In the genomic region with DNA sequence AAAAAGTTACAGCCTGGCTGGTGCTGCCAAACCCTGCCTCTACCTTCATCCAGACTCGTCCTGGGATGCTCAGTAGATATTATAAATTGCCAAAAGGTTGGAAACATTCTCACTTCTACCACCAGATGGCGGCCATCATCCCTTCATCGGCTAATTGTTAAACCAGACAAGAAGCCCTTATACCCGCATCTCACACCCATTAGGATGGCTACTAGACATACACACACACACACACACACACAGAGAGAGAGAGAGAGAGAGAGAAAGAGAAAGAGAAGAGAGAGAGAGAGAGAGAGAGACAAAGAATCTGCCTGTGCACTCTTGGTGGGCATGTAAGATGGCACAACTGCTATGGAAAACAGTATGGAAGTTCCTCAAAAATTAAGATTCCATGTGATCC, we compare ENCODE assay signal across 8 cellular contexts. TPM values are rescaled to one million over a fixed set of nuclear protein-coding genes. Genes with fewer than 3 reads are reported as not detected.
DNase-seq lines count a peak whose midpoint lies in the region; ATAC-seq, FAIRE-seq and TF ChIP-seq lines count a peak whose summit lies in the region.

No MANE protein-coding gene starts in this region.

- CTCF ChIA-PET in Panc1 (lab: Charles Lee), result no interaction called here

- no peaks in the 10 kb centered on the region for H3K27me3 ChIP-seq in Panc1 (ENCODE audit: control insufficient read depth, insufficient read depth, low read length)

- ATAC-seq in Panc1 (peak; percentile 78), GM21786 (IDR thresholded peaks at IDR 0.05; ENCODE audit: unreplicated experiment) (no peak)
- peak; percentile 78 to 82 for ATAC-seq in activated T-cell treated with anti-CD3 and anti-CD28 coated beads, Interleukin-2, amount 50 U/mL, for 72 hours (replicated peaks in 1 of 2)

- no peak overlapping the region for H3K27ac ChIP-seq in Panc1 (ENCODE audit: low read length)

- H3K36me3 Mint-ChIP-seq in activated T-cell treated with anti-CD3 and anti-CD28 coated beads, Interleukin-2, amount 50 U/mL, for 72 hours (ENCODE audit: insufficient read depth in 2 of 2), result no peaks in the 10 kb centered on the region
- H3K36me3 Mint-ChIP-seq in type B pancreatic cell, result no peaks in the 10 kb centered on the region

- no peaks in the 10 kb centered on the region for H3K36me3 ChIP-seq in Panc1 (ENCODE audit: control insufficient read depth, insufficient read depth, low read length)

- H3K9me3 ChIP-seq in Panc1 (ENCODE audit: control insufficient read depth, insufficient read depth, low read depth, low read length), result no peaks in the 10 kb centered on the region

- DNase-seq in D721Med (ENCODE audit: insufficient read length, low spot score), result peak; percentile 60
- peak; percentile 58 for DNase-seq in Panc1 (ENCODE audit: low read depth, low spot score)
- peak; percentile 57 to 67 for DNase-seq in activated T-cell treated with anti-CD3 and anti-CD28 coated beads, Interleukin-2, amount 50 U/mL, for 72 hours
- peak; percentile 84 for DNase-seq in fibroblast of the aortic adventitia (ENCODE audit: low read depth)
- DNase-seq in nucleus accumbens (lab: John Stamatoyannopoulos, UW), result peak in 34 of 56 donors; percentile 6 to 77 (median 38)
- no peak for DNase-seq in type B pancreatic cell (ENCODE audit: extremely low spot score, unreplicated experiment)

- peak; percentile 48 for TF ChIP-seq CTCF in D721Med (IDR thresholded peaks at IDR 0.05; ENCODE audit: insufficient read depth, missing control alignments)
- TF ChIP-seq CTCF in Panc1 (IDR thresholded peaks at IDR 0.05), result peak; percentile 82
- TF ChIP-seq CTCF in fibroblast of the aortic adventitia (IDR thresholded peaks at IDR 0.05; ENCODE audit: insufficient read depth, low read length), result peak; percentile 68
- TF ChIP-seq CTCF in type B pancreatic cell (conservative IDR thresholded peaks at IDR 0.05), result peak; percentile 78

- no peaks in the 10 kb centered on the region for H3K9me3 Mint-ChIP-seq in activated T-cell treated with anti-CD3 and anti-CD28 coated beads, Interleukin-2, amount 50 U/mL, for 72 hours
- no peaks in the 10 kb centered on the region for H3K9me3 Mint-ChIP-seq in type B pancreatic cell

- no peak for TF ChIP-seq EP300 in Ishikawa (IDR thresholded peaks at IDR 0.05; ENCODE audit: borderline replicate concordance)

- in situ Hi-C loops in Panc1 (cut with HindIII; ENCODE audit: low pct_unique_long_range_greater_than_20kb, low sequenced_read_pairs), result no loop called here

- H3K4me3 Mint-ChIP-seq in activated T-cell treated with anti-CD3 and anti-CD28 coated beads, Interleukin-2, amount 50 U/mL, for 72 hours, result no peak overlapping the region
- H3K4me3 Mint-ChIP-seq in type B pancreatic cell, result no peak overlapping the region

- peaks cover 5% of the 10 kb centered on the region for H3K4me1 Mint-ChIP-seq in activated T-cell treated with anti-CD3 and anti-CD28 coated beads, Interleukin-2, amount 50 U/mL, for 72 hours (ENCODE audit: low read depth)
- peaks cover 5% of the 10 kb centered on the region for H3K4me1 Mint-ChIP-seq in type B pancreatic cell (ENCODE audit: unreplicated experiment)

- POLR2A ChIA-PET in Panc1 (lab: Charles Lee), result interaction anchor here (0.6 kb wide), 1 partner anchor 26 kb away, joined by 10 read pairs; no protein-coding TSS in a partner anchor

- peak; percentile 77 for TF ChIP-seq RAD21 in Ishikawa (IDR thresholded peaks at IDR 0.05; ENCODE audit: low read depth)

- H3K4me3 ChIP-seq in Panc1 (ENCODE audit: low read depth in 2 of 2, low read length in 2 of 2) (no peak overlapping the region), fibroblast of the aortic adventitia (ENCODE audit: low read depth, low read length) (no peak overlapping the region)

- H3K27me3 Mint-ChIP-seq in activated T-cell treated with anti-CD3 and anti-CD28 coated beads, Interleukin-2, amount 50 U/mL, for 72 hours (ENCODE audit: low read depth), result no peaks in the 10 kb centered on the region
- peaks cover 3% of the 10 kb centered on the region for H3K27me3 Mint-ChIP-seq in type B pancreatic cell

- no peak for FAIRE-seq in D721Med (lab: Jason Lieb, UNC)

- BruUV-seq in Panc1 (replicated peaks; lab: Mats Ljungman, UMichigan), result no TSS peak

- intact Hi-C loops in Panc1 (cut with micrococcal nuclease; ENCODE audit: unreplicated experiment), result no loop called here

- no peak overlapping the region for H3K27ac Mint-ChIP-seq in activated T-cell treated with anti-CD3 and anti-CD28 coated beads, Interleukin-2, amount 50 U/mL, for 72 hours
- peak overlapping the region; percentile 19 for H3K27ac Mint-ChIP-seq in type B pancreatic cell

- H3K4me1 ChIP-seq in Panc1 (ENCODE audit: control insufficient read depth, insufficient read depth, low read length), result no peaks in the 10 kb centered on the region

TF ChIP-seq in Ishikawa, 13 proteins besides CTCF, POLR2A, EP300 and RAD21:
- TF ChIP-seq CEBPB (IDR thresholded peaks at IDR 0.05), result no peak
- no peak for TF ChIP-seq TAF1 (IDR thresholded peaks at IDR 0.05; ENCODE audit: low read depth)
- no peak for TF ChIP-seq FOXM1 (IDR thresholded peaks at IDR 0.05; ENCODE audit: borderline replicate concordance, low read depth)
TF ChIP-seq in Ishikawa: peak in this region for 0.

RNA-seq across cellular contexts. Expression of a gene that starts 15.0 kb away (rescaled TPM):
- total RNA-seq in Panc1 (2021; ENCODE audit: unreplicated experiment) (not detected), fibroblast of the aortic adventitia (ENCODE audit: low replicate concordance) (not detected in 2 replicates), type B pancreatic cell (ENCODE audit: low replicate concordance) (not detected in 2 replicates)
- 0.22 TPM for polyA plus RNA-seq in Panc1 (2012; ENCODE audit: insufficient read length)
- total RNA-seq in activated T-cell treated with anti-CD3 and anti-CD28 coated beads, Interleukin-2, amount 50 U/mL, for 72 hours, result not detected

RNA-seq across cellular contexts. Expression of a gene that starts 32.5 kb away (rescaled TPM):
- 28.2 TPM for total RNA-seq in Panc1 (2021; ENCODE audit: unreplicated experiment)
- polyA plus RNA-seq in Panc1 (2012; ENCODE audit: insufficient read length), result 17.5 TPM
- total RNA-seq in activated T-cell treated with anti-CD3 and anti-CD28 coated beads, Interleukin-2, amount 50 U/mL, for 72 hours, result 10 to 100 TPM; 39.1 to 43.2 TPM
- total RNA-seq in fibroblast of the aortic adventitia (ENCODE audit: low replicate concordance), result 43.5 and 81.4 TPM in 2 replicates
- 32.3 and 43.7 TPM in 2 replicates for total RNA-seq in type B pancreatic cell (ENCODE audit: low replicate concordance)

RNA-seq across cellular contexts. Expression of a gene that starts 57.9 kb away (rescaled TPM):
- total RNA-seq in Panc1 (2021; ENCODE audit: unreplicated experiment) (5.6 TPM), fibroblast of the aortic adventitia (ENCODE audit: low replicate concordance) (4.7 and 7.6 TPM in 2 replicates), type B pancreatic cell (ENCODE audit: low replicate concordance) (8.9 and 20.3 TPM in 2 replicates)
- polyA plus RNA-seq in Panc1 (2012; ENCODE audit: insufficient read length), result 1.6 TPM
- 1 to 10 TPM; 5.3 to 7.8 TPM for total RNA-seq in activated T-cell treated with anti-CD3 and anti-CD28 coated beads, Interleukin-2, amount 50 U/mL, for 72 hours
